In the genomic region with DNA sequence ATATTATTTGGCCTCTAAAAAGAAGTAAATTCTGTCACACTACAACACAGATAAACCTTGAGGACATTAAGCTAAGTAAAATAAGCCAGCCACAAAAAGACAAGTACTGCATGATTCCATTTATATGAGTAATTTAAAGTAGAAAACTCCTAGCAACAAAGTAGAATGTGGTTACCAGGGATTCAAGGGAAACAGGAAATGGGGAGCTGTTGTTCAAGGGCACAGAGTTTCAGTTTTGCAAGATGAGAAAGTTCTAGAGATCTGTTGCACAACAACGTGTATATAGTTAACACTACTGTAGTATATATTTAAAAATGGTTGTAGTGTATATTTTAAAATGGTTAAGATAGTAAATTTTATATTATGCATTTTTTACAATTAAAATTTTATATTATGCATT, we compare ENCODE assay signal across 11 cellular contexts. TPM values are rescaled to one million over a fixed set of nuclear protein-coding genes. Genes with fewer than 3 reads are reported as not detected.
A peak's percentile ranks its signal among the peaks of the same experiment; 100 is the strongest.
DNase-seq lines count a peak whose midpoint lies in the region; ATAC-seq and TF ChIP-seq lines count a peak whose summit lies in the region.
"Had no signal": no experiment of that assay in that cellular context is flagged by ENCODE, and none has a peak within 500 bp of the region (broad histone marks: within the 10 kb centered on the region; RNA-seq: fewer than 3 reads in every experiment).

No MANE protein-coding gene starts in this region.

- H3K4me1 ChIP-seq in foreskin keratinocyte, result peaks cover 18% of the 10 kb centered on the region
- H3K4me1 ChIP-seq in neuronal stem cell (ENCODE audit: control insufficient read depth in 2 of 2, insufficient read depth in 1 of 2, low read depth in 1 of 2, low read length in 2 of 2), result no peaks in the 10 kb centered on the region

- H2BK120ac ChIP-seq in neuronal stem cell (ENCODE audit: low read depth, low read length), result no peak overlapping the region

- no peaks in the 10 kb centered on the region for H3K27me3 Mint-ChIP-seq in activated CD4-positive, alpha-beta T cell treated with anti-CD3 and anti-CD28 coated beads, Interleukin-2, amount 10 ng/mL, durations not matched to agents 7 days and 5 days
- no peaks in the 10 kb centered on the region for H3K27me3 Mint-ChIP-seq in T-cell
- no peaks in the 10 kb centered on the region for H3K27me3 Mint-ChIP-seq in stimulated activated naive CD8-positive, alpha-beta T cell treated with anti-CD3 and anti-CD28 coated beads, Interleukin-15, Interleukin-2, amounts not matched to agents 100 ng/mL and 50 ng/mL, for 24 hours

- H2AFZ ChIP-seq in neuronal stem cell (ENCODE audit: low read length), result no peak overlapping the region

- H3K27me3 ChIP-seq in foreskin keratinocyte, result no peaks in the 10 kb centered on the region
- no peaks in the 10 kb centered on the region for H3K27me3 ChIP-seq in neuronal stem cell (ENCODE audit: control insufficient read depth in 3 of 3, insufficient read depth in 3 of 3, low read depth in 1 of 3, low read length in 3 of 3)
- H3K27me3 ChIP-seq: tibial nerve had no signal

- no peak for TF ChIP-seq CTCF in foreskin keratinocyte (conservative IDR thresholded peaks at IDR 0.05)

- peaks cover 45% of the 10 kb centered on the region for H3K4me1 Mint-ChIP-seq in activated CD4-positive, alpha-beta T cell treated with anti-CD3 and anti-CD28 coated beads, Interleukin-2, amount 10 ng/mL, durations not matched to agents 7 days and 5 days
- H3K4me1 Mint-ChIP-seq in T-cell, result peaks cover 24 to 29% (median 26%) of the 10 kb centered on the region in 3 donors
- H3K4me1 Mint-ChIP-seq in stimulated activated naive CD8-positive, alpha-beta T cell treated with anti-CD3 and anti-CD28 coated beads, Interleukin-15, Interleukin-2, amounts not matched to agents 100 ng/mL and 50 ng/mL, for 24 hours (ENCODE audit: low read depth), result peaks cover 29% of the 10 kb centered on the region

- no CpG with 5 or more reads among the region's 1 CpG for WGBS in neuronal stem cell (ENCODE audit: extremely low coverage in 2 of 2, insufficient read length in 2 of 2, insufficient replicate concordance in 1 of 2), 2 donors

- no peaks in the 10 kb centered on the region for H3K79me1 ChIP-seq in neuronal stem cell (ENCODE audit: low read depth, low read length)

- H3K27ac ChIP-seq in foreskin keratinocyte, result peak overlapping the region; percentile 89
- no peak overlapping the region for H3K27ac ChIP-seq in neuronal stem cell (replicated peaks; ENCODE audit: low read length)
- H3K27ac ChIP-seq: C4-2B had no signal

- H2BK15ac ChIP-seq in neuronal stem cell (ENCODE audit: low read length), result no peak overlapping the region

- no peaks in the 10 kb centered on the region for H3K9me3 ChIP-seq in neuronal stem cell (replicated peaks in 1 of 2; ENCODE audit: control insufficient read depth in 2 of 2, insufficient read depth in 1 of 2, low read depth in 1 of 2, low read length in 2 of 2)
- H3K9me3 ChIP-seq: tibial nerve had no signal

- no peak overlapping the region for H2AK5ac ChIP-seq in neuronal stem cell (ENCODE audit: low read depth, low read length)

- no peak overlapping the region for H3K4me2 ChIP-seq in neuronal stem cell (ENCODE audit: insufficient read depth, low read length, poor library complexity, severe bottlenecking)

- H3K23ac ChIP-seq in neuronal stem cell (ENCODE audit: low read depth, low read length, poor library complexity), result no peak overlapping the region

- no peak overlapping the region for H2BK5ac ChIP-seq in neuronal stem cell (ENCODE audit: low read length)

- CTCF ChIA-PET in activated CD4-positive, alpha-beta T cell treated with anti-CD3 and anti-CD28 coated beads, Interleukin-2, amount 10 ng/mL, durations not matched to agents 7 days and 5 days (lab: Charles Lee), result interaction anchor here (1.6 to 1.8 kb wide), 4 partner anchors 10 to 32 kb away, joined by 3 to 5 read pairs (median 4); no protein-coding TSS in a partner anchor
- CTCF ChIA-PET in T-cell (lab: Charles Lee), result interaction anchor here (0.6 to 0.9 kb wide), 5 partner anchors 11 to 446 kb away, joined by 3 to 7 read pairs (median 3); no protein-coding TSS in a partner anchor

- DNase-seq in activated CD4-positive, alpha-beta T cell treated with anti-CD3 and anti-CD28 coated beads, Interleukin-2, amount 10 ng/mL, durations not matched to agents 7 days and 5 days, result peak; percentile 55
- no peak for DNase-seq in activated CD4-positive, alpha-beta T cell treated with anti-CD3 and anti-CD28 coated beads for 1 hour
- DNase-seq in T-cell (peak in 1 of 34 experiments; percentile 6), foreskin keratinocyte (peak; percentile 76 to 90), neuronal stem cell (ENCODE audit: low spot score) (no peak), GM19240 (ENCODE audit: insufficient read length, low spot score) (no peak)
- DNase-seq: NCI-H1048 had no signal

- peak overlapping the region; percentile 48 for H3K4me3 Mint-ChIP-seq in activated CD4-positive, alpha-beta T cell treated with anti-CD3 and anti-CD28 coated beads, Interleukin-2, amount 10 ng/mL, durations not matched to agents 7 days and 5 days
- peak overlapping the region; percentile 31 to 57 (median 40) for H3K4me3 Mint-ChIP-seq in T-cell
- H3K4me3 Mint-ChIP-seq in stimulated activated naive CD8-positive, alpha-beta T cell treated with anti-CD3 and anti-CD28 coated beads, Interleukin-15, Interleukin-2, amounts not matched to agents 100 ng/mL and 50 ng/mL, for 24 hours, result peak overlapping the region; percentile 60

- peaks cover 6% of the 10 kb centered on the region for H3K9me3 Mint-ChIP-seq in activated CD4-positive, alpha-beta T cell treated with anti-CD3 and anti-CD28 coated beads, Interleukin-2, amount 10 ng/mL, durations not matched to agents 7 days and 5 days
- no peaks in the 10 kb centered on the region for H3K9me3 Mint-ChIP-seq in T-cell
- no peaks in the 10 kb centered on the region for H3K9me3 Mint-ChIP-seq in stimulated activated naive CD8-positive, alpha-beta T cell treated with anti-CD3 and anti-CD28 coated beads, Interleukin-15, Interleukin-2, amounts not matched to agents 100 ng/mL and 50 ng/mL, for 24 hours

- H4K91ac ChIP-seq in neuronal stem cell (ENCODE audit: low read depth, low read length, poor library complexity), result no peak overlapping the region

- POLR2A ChIA-PET in activated CD4-positive, alpha-beta T cell treated with anti-CD3 and anti-CD28 coated beads, Interleukin-2, amount 10 ng/mL, durations not matched to agents 7 days and 5 days (lab: Charles Lee), result no interaction called here
- POLR2A ChIA-PET in T-cell (lab: Charles Lee), result interaction anchor here (0.5 to 0.6 kb wide), 4 partner anchors 235 to 1222 kb away, joined by 3 to 15 read pairs (median 4); a partner anchor contains a TSS

- H2BK12ac ChIP-seq in neuronal stem cell (ENCODE audit: low read length), result no peak overlapping the region

- no peak overlapping the region for H3K9ac ChIP-seq in neuronal stem cell (ENCODE audit: low read depth, low read length, poor library complexity)

- no peak overlapping the region for H3K4ac ChIP-seq in neuronal stem cell (ENCODE audit: low read length)

- H3K18ac ChIP-seq in neuronal stem cell (ENCODE audit: low read length), result no peak overlapping the region

- no peak overlapping the region for H4K8ac ChIP-seq in neuronal stem cell (ENCODE audit: low read depth, low read length)

- peak overlapping the region; percentile 95 for H3K27ac Mint-ChIP-seq in activated CD4-positive, alpha-beta T cell treated with anti-CD3 and anti-CD28 coated beads, Interleukin-2, amount 10 ng/mL, durations not matched to agents 7 days and 5 days
- H3K27ac Mint-ChIP-seq in T-cell, result peak overlapping the region; percentile 82 to 90
- H3K27ac Mint-ChIP-seq in stimulated activated naive CD8-positive, alpha-beta T cell treated with anti-CD3 and anti-CD28 coated beads, Interleukin-15, Interleukin-2, amounts not matched to agents 100 ng/mL and 50 ng/mL, for 24 hours, result peak overlapping the region; percentile 41

- ATAC-seq in T-cell (replicated peaks in 1 of 4) (peak; percentile 48 to 75 (median 68)), foreskin keratinocyte (peak; percentile 95), GM21529 (IDR thresholded peaks at IDR 0.05; ENCODE audit: unreplicated experiment) (no peak)

- peaks cover 69% of the 10 kb centered on the region for H3K36me3 Mint-ChIP-seq in activated CD4-positive, alpha-beta T cell treated with anti-CD3 and anti-CD28 coated beads, Interleukin-2, amount 10 ng/mL, durations not matched to agents 7 days and 5 days (ENCODE audit: low read depth)
- peaks cover 47% of the 10 kb centered on the region for H3K36me3 Mint-ChIP-seq in T-cell
- peaks cover 78% of the 10 kb centered on the region for H3K36me3 Mint-ChIP-seq in stimulated activated naive CD8-positive, alpha-beta T cell treated with anti-CD3 and anti-CD28 coated beads, Interleukin-15, Interleukin-2, amounts not matched to agents 100 ng/mL and 50 ng/mL, for 24 hours (ENCODE audit: low read depth)

- no peak overlapping the region for H3K14ac ChIP-seq in neuronal stem cell (ENCODE audit: low read length)

- no peak overlapping the region for H3K4me3 ChIP-seq in neuronal stem cell (ENCODE audit: low read length in 2 of 2)
- H3K4me3 ChIP-seq: tibial nerve had no signal

- peaks cover 19 to 96% of the 10 kb centered on the region in 2 donors for H3K36me3 ChIP-seq in neuronal stem cell (replicated peaks in 1 of 2; ENCODE audit: control insufficient read depth in 2 of 2, insufficient read depth in 2 of 2, low read length in 2 of 2)

RNA-seq across cellular contexts. Expression of a gene that starts 25.4 kb away (rescaled TPM):
- 100 to 1,000 TPM; 131 to 154 TPM for total RNA-seq in activated CD4-positive, alpha-beta T cell treated with anti-CD3 and anti-CD28 coated beads, Interleukin-2, amount 10 ng/mL, durations not matched to agents 7 days and 5 days
- total RNA-seq in T-cell, result 100 to 1,000 TPM; 107 to 146 (median 130) TPM
- 124 and 162 TPM in 2 replicates for total RNA-seq in foreskin keratinocyte
- polyA plus RNA-seq in foreskin keratinocyte, result 84.2 and 98.4 TPM in 2 replicates
- polyA plus RNA-seq in neuronal stem cell (2013, experiment 1 of 2), result 105 TPM
- 107 TPM for polyA plus RNA-seq in neuronal stem cell (2013, experiment 2 of 2)

RNA-seq across cellular contexts. Expression of a gene that starts 34.9 kb away (rescaled TPM):
- 1 to 10 TPM; 3.9 to 4.4 TPM for total RNA-seq in activated CD4-positive, alpha-beta T cell treated with anti-CD3 and anti-CD28 coated beads, Interleukin-2, amount 10 ng/mL, durations not matched to agents 7 days and 5 days
- 1 to 10 TPM; 2.3 to 4.1 (median 3.0) TPM for total RNA-seq in T-cell
- 1.6 and 1.8 TPM in 2 replicates for total RNA-seq in foreskin keratinocyte
- polyA plus RNA-seq in foreskin keratinocyte, result 0.34 and 0.58 TPM in 2 replicates
- polyA plus RNA-seq in neuronal stem cell (2013, experiment 1 of 2), result 11.1 TPM
- 11.5 TPM for polyA plus RNA-seq in neuronal stem cell (2013, experiment 2 of 2)

Comparison
In these comparisons a context has a peak if more than half of its experiments do, and no peak if none do; other contexts are left out.
1. DNase-seq: peak in activated CD4-positive, alpha-beta T cell treated with anti-CD3 and anti-CD28 coated beads, Interleukin-2, amount 10 ng/mL, durations not matched to agents 7 days and 5 days (single experiment) and foreskin keratinocyte (2 of 2); none in activated CD4-positive, alpha-beta T cell treated with anti-CD3 and anti-CD28 coated beads for 1 hour (single experiment), neuronal stem cell (single experiment) and GM19240 (single experiment).
2. H3K27ac Mint-ChIP-seq: peak in every context shown above with its lines; median percentile 95 in activated CD4-positive, alpha-beta T cell treated with anti-CD3 and anti-CD28 coated beads, Interleukin-2, amount 10 ng/mL, durations not matched to agents 7 days and 5 days; 86 in T-cell; 41 in stimulated activated naive CD8-positive, alpha-beta T cell treated with anti-CD3 and anti-CD28 coated beads, Interleukin-15, Interleukin-2, amounts not matched to agents 100 ng/mL and 50 ng/mL, for 24 hours.
3. Peak in every context shown above with its lines, with median percentiles within 50 percentile points of each other: H3K4me3 Mint-ChIP-seq.